1 cellular context compared by ENCODE assay signal in the genomic region with DNA sequence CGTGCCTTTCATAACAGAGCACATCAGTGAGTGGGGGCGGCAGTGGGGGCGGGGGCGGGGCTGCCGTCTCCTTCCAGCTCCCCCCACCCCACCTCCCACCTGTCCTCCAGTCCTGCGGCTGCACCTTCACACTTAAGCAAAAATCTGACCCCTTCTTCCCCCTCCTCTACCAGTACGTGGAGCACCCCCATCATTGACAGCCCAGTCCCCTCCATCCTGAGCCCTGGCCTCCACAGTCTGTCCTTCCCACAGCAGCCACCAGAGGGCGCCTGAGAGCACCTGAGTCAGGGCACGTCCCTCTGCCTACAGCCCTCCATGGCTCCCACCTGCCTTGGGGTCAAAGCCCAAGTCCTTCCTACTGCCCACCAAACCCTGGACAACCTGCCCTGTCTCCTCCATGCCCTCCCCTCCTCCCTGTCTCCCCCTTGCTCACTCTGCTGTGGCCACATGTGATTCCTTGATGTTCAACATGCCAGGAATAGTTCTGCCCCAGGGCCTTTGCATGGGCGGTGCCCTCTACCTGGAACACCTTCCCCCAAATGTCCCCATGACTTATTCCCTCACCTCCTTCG.
TF ChIP-seq lines count a peak whose summit lies in the region.

No MANE protein-coding gene starts in this region.

TF ChIP-seq in HepG2, 621 proteins besides CTCF, POLR2A, EP300 and RAD21 (continues in another document):
- TF ChIP-seq, protein P1, sequence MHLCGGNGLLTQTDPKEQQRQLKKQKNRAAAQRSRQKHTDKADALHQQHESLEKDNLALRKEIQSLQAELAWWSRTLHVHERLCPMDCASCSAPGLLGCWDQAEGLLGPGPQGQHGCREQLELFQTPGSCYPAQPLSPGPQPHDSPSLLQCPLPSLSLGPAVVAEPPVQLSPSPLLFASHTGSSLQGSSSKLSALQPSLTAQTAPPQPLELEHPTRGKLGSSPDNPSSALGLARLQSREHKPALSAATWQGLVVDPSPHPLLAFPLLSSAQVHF (CRISPR knock-in tag; IDR thresholded peaks at IDR 0.05): no peak
- peak; percentile 19; the same call in 1 of the 2 replicates for TF ChIP-seq ZNF768 (CRISPR knock-in tag; IDR thresholded peaks at IDR 0.05)
- TF ChIP-seq, protein P2, sequence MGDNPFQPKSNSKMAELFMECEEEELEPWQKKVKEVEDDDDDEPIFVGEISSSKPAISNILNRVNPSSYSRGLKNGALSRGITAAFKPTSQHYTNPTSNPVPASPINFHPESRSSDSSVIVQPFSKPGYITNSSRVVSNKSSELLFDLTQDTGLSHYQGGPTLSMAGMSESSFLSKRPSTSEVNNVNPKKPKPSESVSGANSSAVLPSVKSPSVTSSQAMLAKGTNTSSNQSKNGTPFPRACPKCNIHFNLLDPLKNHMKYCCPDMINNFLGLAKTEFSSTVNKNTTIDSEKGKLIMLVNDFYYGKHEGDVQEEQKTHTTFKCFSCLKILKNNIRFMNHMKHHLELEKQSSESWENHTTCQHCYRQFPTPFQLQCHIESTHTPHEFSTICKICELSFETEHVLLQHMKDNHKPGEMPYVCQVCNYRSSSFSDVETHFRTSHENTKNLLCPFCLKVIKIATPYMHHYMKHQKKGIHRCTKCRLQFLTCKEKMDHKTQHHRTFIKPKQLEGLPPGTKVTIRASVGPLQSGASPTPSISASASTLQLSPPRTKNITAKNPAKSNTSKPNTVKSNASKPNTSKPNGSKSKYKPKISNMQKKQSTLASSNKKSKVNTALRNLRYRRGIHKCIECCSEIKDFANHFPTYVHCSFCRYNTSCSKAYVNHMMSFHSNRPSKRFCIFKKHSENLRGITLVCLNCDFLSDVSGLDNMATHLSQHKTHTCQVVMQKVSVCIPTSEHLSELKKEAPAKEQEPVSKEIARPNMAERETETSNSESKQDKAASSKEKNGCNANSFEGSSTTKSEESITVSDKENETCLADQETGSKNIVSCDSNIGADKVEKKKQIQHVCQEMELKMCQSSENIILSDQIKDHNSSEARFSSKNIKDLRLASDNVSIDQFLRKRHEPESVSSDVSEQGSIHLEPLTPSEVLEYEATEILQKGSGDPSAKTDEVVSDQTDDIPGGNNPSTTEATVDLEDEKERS (CRISPR knock-in tag; IDR thresholded peaks at IDR 0.05): no peak; the same call in 1 of the 2 replicates
- no peak for TF ChIP-seq ZNF891 (CRISPR knock-in tag; IDR thresholded peaks at IDR 0.05)
- 0 out of 2 replicates have a peak, but pooled peaks have one; percentile 42 for TF ChIP-seq ZKSCAN1 (IDR thresholded peaks at IDR 0.05; ENCODE audit: low read length)
- TF ChIP-seq ZMYM2 (CRISPR knock-in tag; IDR thresholded peaks at IDR 0.05): peak; percentile 94
- peak; percentile 48; the same call in 1 of the 2 replicates for TF ChIP-seq ZNF121 (CRISPR knock-in tag; IDR thresholded peaks at IDR 0.05)
- TF ChIP-seq GATAD2A (CRISPR knock-in tag; IDR thresholded peaks at IDR 0.05): 0 out of 2 replicates have a peak, but pooled peaks have one; percentile 16
- TF ChIP-seq CENPT (CRISPR knock-in tag; IDR thresholded peaks at IDR 0.05; ENCODE audit: low read depth): no peak
- 0 out of 2 replicates have a peak, but pooled peaks have one; percentile 22 for TF ChIP-seq ZNF501 (CRISPR knock-in tag; IDR thresholded peaks at IDR 0.05)
- TF ChIP-seq RCOR2 (CRISPR knock-in tag; IDR thresholded peaks at IDR 0.05): peak; percentile 97
- peak; percentile 38; the same call in 1 of the 2 replicates for TF ChIP-seq ZNF839 (CRISPR knock-in tag; IDR thresholded peaks at IDR 0.05; ENCODE audit: borderline replicate concordance)
- peak; percentile 30; the same call in 1 of the 2 replicates for TF ChIP-seq KDM4B (CRISPR knock-in tag; IDR thresholded peaks at IDR 0.05)
- TF ChIP-seq, protein P3, sequence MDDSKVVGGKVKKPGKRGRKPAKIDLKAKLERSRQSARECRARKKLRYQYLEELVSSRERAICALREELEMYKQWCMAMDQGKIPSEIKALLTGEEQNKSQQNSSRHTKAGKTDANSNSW (CRISPR knock-in tag; IDR thresholded peaks at IDR 0.05; ENCODE audit: borderline replicate concordance): no peak
- TF ChIP-seq, protein P4, sequence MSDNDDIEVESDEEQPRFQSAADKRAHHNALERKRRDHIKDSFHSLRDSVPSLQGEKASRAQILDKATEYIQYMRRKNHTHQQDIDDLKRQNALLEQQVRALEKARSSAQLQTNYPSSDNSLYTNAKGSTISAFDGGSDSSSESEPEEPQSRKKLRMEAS (IDR thresholded peaks at IDR 0.05): peak; percentile 70
- TF ChIP-seq, protein P5, sequence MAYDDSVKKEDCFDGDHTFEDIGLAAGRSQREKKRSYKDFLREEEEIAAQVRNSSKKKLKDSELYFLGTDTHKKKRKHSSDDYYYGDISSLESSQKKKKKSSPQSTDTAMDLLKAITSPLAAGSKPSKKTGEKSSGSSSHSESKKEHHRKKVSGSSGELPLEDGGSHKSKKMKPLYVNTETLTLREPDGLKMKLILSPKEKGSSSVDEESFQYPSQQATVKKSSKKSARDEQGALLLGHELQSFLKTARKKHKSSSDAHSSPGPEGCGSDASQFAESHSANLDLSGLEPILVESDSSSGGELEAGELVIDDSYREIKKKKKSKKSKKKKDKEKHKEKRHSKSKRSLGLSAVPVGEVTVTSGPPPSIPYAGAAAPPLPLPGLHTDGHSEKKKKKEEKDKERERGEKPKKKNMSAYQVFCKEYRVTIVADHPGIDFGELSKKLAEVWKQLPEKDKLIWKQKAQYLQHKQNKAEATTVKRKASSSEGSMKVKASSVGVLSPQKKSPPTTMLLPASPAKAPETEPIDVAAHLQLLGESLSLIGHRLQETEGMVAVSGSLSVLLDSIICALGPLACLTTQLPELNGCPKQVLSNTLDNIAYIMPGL (CRISPR knock-in tag; IDR thresholded peaks at IDR 0.05; ENCODE audit: borderline replicate concordance in 1 of 2, low read depth in 1 of 2): peak in 1 of 2 experiments; percentile 28; a peak in 2 of 4 replicates
- peak; percentile 16; the same call in 1 of the 2 replicates for TF ChIP-seq SMC3 (IDR thresholded peaks at IDR 0.05; ENCODE audit: low read length)
- TF ChIP-seq HDAC6 (IDR thresholded peaks at IDR 0.05; ENCODE audit: low read depth, low read length): no peak
- peak; percentile 34 for TF ChIP-seq YY1 (IDR thresholded peaks at IDR 0.05; ENCODE audit: insufficient read depth, insufficient replicate concordance, low read depth, low read length)
- TF ChIP-seq NR2F6 (IDR thresholded peaks at IDR 0.05): no peak
- TF ChIP-seq NR2F6 (CRISPR knock-in tag; IDR thresholded peaks at IDR 0.05): peak; percentile 18; the same call in 1 of the 2 replicates
- peak; percentile 74 for TF ChIP-seq HDAC1 (CRISPR knock-in tag; IDR thresholded peaks at IDR 0.05)
- TF ChIP-seq ZBTB42 (CRISPR knock-in tag; IDR thresholded peaks at IDR 0.05): no peak
- TF ChIP-seq, protein P6, sequence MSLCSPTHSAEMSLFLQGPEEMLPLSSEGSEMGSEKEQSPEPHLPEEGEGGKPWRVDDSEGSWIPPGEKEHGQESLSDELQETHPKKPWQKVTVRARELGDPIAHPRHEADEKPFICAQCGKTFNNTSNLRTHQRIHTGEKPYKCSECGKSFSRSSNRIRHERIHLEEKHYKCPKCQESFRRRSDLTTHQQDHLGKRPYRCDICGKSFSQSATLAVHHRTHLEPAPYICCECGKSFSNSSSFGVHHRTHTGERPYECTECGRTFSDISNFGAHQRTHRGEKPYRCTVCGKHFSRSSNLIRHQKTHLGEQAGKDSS (CRISPR knock-in tag; IDR thresholded peaks at IDR 0.05; ENCODE audit: borderline replicate concordance, low read depth): peak; percentile 44; the same call in 1 of the 2 replicates
- 0 out of 4 replicates have a peak, but pooled peaks of 1 of the 2 experiments have one; percentile 21 for TF ChIP-seq KLF16 (CRISPR knock-in tag; IDR thresholded peaks at IDR 0.05)
- TF ChIP-seq ZNF776 (CRISPR knock-in tag; IDR thresholded peaks at IDR 0.05): no peak
- 0 out of 2 replicates have a peak, but pooled peaks have one; percentile 27 for TF ChIP-seq STAG1 (CRISPR knock-in tag; IDR thresholded peaks at IDR 0.05)
- TF ChIP-seq ZBTB38 (CRISPR knock-in tag; IDR thresholded peaks at IDR 0.05): 0 out of 2 replicates have a peak, but pooled peaks have one; percentile 19
- 0 out of 2 replicates have a peak, but pooled peaks have one; percentile 30 for TF ChIP-seq MED1 (CRISPR knock-in tag; IDR thresholded peaks at IDR 0.05)
- peak; percentile 91; the same call in 1 of the 2 replicates for TF ChIP-seq PCBP1 (IDR thresholded peaks at IDR 0.05; ENCODE audit: borderline replicate concordance, low read depth, low read length)
- no peak for TF ChIP-seq PHF5A (CRISPR knock-in tag; IDR thresholded peaks at IDR 0.05; ENCODE audit: low read depth, unreplicated experiment)
- TF ChIP-seq ZNF263 (CRISPR knock-in tag; IDR thresholded peaks at IDR 0.05): 0 out of 2 replicates have a peak, but pooled peaks have one; percentile 36
- TF ChIP-seq ESRRA (CRISPR knock-in tag; IDR thresholded peaks at IDR 0.05; ENCODE audit: low read depth): 0 out of 2 replicates have a peak, but pooled peaks have one; percentile 36
- TF ChIP-seq, protein P7, sequence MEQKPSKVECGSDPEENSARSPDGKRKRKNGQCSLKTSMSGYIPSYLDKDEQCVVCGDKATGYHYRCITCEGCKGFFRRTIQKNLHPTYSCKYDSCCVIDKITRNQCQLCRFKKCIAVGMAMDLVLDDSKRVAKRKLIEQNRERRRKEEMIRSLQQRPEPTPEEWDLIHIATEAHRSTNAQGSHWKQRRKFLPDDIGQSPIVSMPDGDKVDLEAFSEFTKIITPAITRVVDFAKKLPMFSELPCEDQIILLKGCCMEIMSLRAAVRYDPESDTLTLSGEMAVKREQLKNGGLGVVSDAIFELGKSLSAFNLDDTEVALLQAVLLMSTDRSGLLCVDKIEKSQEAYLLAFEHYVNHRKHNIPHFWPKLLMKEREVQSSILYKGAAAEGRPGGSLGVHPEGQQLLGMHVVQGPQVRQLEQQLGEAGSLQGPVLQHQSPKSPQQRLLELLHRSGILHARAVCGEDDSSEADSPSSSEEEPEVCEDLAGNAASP (CRISPR knock-in tag; IDR thresholded peaks at IDR 0.05; ENCODE audit: borderline replicate concordance): peak; percentile 29; the same call in 1 of the 2 replicates
- TF ChIP-seq, protein P8, sequence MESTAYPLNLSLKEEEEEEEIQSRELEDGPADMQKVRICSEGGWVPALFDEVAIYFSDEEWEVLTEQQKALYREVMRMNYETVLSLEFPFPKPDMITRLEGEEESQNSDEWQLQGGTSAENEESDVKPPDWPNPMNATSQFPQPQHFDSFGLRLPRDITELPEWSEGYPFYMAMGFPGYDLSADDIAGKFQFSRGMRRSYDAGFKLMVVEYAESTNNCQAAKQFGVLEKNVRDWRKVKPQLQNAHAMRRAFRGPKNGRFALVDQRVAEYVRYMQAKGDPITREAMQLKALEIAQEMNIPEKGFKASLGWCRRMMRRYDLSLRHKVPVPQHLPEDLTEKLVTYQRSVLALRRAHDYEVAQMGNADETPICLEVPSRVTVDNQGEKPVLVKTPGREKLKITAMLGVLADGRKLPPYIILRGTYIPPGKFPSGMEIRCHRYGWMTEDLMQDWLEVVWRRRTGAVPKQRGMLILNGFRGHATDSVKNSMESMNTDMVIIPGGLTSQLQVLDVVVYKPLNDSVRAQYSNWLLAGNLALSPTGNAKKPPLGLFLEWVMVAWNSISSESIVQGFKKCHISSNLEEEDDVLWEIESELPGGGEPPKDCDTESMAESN (CRISPR knock-in tag; conservative IDR thresholded peaks at IDR 0.05): no peak
- TF ChIP-seq RXRB (CRISPR knock-in tag; IDR thresholded peaks at IDR 0.05; ENCODE audit: borderline replicate concordance): peak; percentile 50; the same call in 1 of the 2 replicates
- peak in 1 of 2 experiments; percentile 26; a peak in 1 of 4 replicates for TF ChIP-seq NR2F1 (CRISPR knock-in tag; IDR thresholded peaks at IDR 0.05)
- TF ChIP-seq KDM5B (CRISPR knock-in tag; IDR thresholded peaks at IDR 0.05; ENCODE audit: borderline replicate concordance): peak; percentile 35; the same call in 1 of the 2 replicates
- TF ChIP-seq MAZ (IDR thresholded peaks at IDR 0.05; ENCODE audit: borderline replicate concordance, low read depth, low read length): peak; percentile 56; the same call in 1 of the 2 replicates
- no peak for TF ChIP-seq MAZ (CRISPR knock-in tag; IDR thresholded peaks at IDR 0.05; ENCODE audit: low read depth)
- TF ChIP-seq MTA3 (CRISPR knock-in tag; IDR thresholded peaks at IDR 0.05): no peak
- peak; percentile 14; the same call in 1 of the 2 replicates for TF ChIP-seq ZMYM4 (CRISPR knock-in tag; IDR thresholded peaks at IDR 0.05)
- TF ChIP-seq ZFP36 (IDR thresholded peaks at IDR 0.05; ENCODE audit: borderline replicate concordance, low read depth, low read length, partially characterized antibody): peak; percentile 99
- 0 out of 2 replicates have a peak, but pooled peaks have one; percentile 64 for TF ChIP-seq ZNF83 (CRISPR knock-in tag; IDR thresholded peaks at IDR 0.05; ENCODE audit: borderline replicate concordance)
- TF ChIP-seq HOXA7 (CRISPR knock-in tag; IDR thresholded peaks at IDR 0.05): peak; percentile 61
- peak; percentile 16; the same call in 1 of the 2 replicates for TF ChIP-seq ZNF614 (CRISPR knock-in tag; IDR thresholded peaks at IDR 0.05; ENCODE audit: borderline replicate concordance)
- TF ChIP-seq GATAD1 (CRISPR knock-in tag; IDR thresholded peaks at IDR 0.05): peak; percentile 38; the same call in 1 of the 2 replicates
- TF ChIP-seq XRCC5 (optimal IDR thresholded peaks at IDR 0.05; ENCODE audit: low read length): peak; percentile 66
- TF ChIP-seq SPEN (CRISPR knock-in tag; IDR thresholded peaks at IDR 0.05; ENCODE audit: low read depth): peak; percentile 9; the same call in 1 of the 2 replicates
- 0 out of 2 replicates have a peak, but pooled peaks have one; percentile 29 for TF ChIP-seq ZNF589 (CRISPR knock-in tag; conservative IDR thresholded peaks at IDR 0.05)
- TF ChIP-seq MTA1 (CRISPR knock-in tag; IDR thresholded peaks at IDR 0.05; ENCODE audit: borderline replicate concordance): peak; percentile 45; the same call in 1 of the 2 replicates
- TF ChIP-seq IRF2 (CRISPR knock-in tag; IDR thresholded peaks at IDR 0.05): 0 out of 2 replicates have a peak, but pooled peaks have one; percentile 18
- TF ChIP-seq CHD4 (IDR thresholded peaks at IDR 0.05; ENCODE audit: borderline replicate concordance, low read length): peak; percentile 98
- peak; percentile 47; the same call in 1 of the 2 replicates for TF ChIP-seq AHR (CRISPR knock-in tag; IDR thresholded peaks at IDR 0.05)
- no peak for TF ChIP-seq ZBTB3 (CRISPR knock-in tag; IDR thresholded peaks at IDR 0.05; ENCODE audit: borderline replicate concordance, low read depth)
- TF ChIP-seq ZNF563 (CRISPR knock-in tag; IDR thresholded peaks at IDR 0.05): 0 out of 2 replicates have a peak, but pooled peaks have one; percentile 22
- TF ChIP-seq NONO (IDR thresholded peaks at IDR 0.05): no peak
- peak; percentile 79 for TF ChIP-seq NONO (CRISPR knock-in tag; conservative IDR thresholded peaks at IDR 0.05)
- no peak for TF ChIP-seq KLF9 (CRISPR knock-in tag; IDR thresholded peaks at IDR 0.05; ENCODE audit: low read depth)
- TF ChIP-seq HDAC2 (CRISPR knock-in tag; IDR thresholded peaks at IDR 0.05): peak; percentile 66
- TF ChIP-seq RELA (CRISPR knock-in tag; IDR thresholded peaks at IDR 0.05): no peak
- TF ChIP-seq MAFK (conservative IDR thresholded peaks at IDR 0.05 in 1 of 2, IDR thresholded peaks at IDR 0.05 in 1 of 2; ENCODE audit: low read length in 2 of 2): no peak
